8 cellular contexts compared by ENCODE assay signal in the genomic region with DNA sequence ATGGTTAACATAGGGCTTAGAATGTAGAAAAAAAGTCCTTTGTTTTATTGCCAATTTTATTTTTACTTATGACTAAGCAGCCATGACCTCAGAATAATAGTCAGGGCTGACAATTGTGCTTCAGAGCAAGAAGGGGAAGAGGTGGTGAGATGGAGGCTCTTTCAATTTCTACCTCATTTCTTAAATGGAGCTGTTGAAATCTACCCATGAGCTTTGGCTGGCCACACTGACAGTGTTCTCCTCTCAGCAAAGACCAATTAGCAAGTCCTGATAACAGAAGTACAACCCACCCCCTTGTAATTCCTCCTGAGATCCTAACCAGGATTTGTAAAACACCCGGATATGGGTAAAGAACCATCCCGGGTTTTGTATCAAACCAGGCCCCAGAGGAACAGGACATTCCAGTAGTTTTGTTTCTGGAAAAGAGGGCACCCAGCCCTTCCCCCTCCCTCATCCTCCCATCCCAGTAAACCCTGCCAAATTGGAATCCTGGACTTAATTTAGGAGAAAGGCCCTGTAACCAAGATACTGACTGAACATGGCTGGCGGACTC. TPM values are rescaled to one million over a fixed set of nuclear protein-coding genes. Genes with fewer than 3 reads are reported as not detected.
A peak's percentile ranks its signal among the peaks of the same experiment; 100 is the strongest.
DNase-seq lines count a peak whose midpoint lies in the region; ATAC-seq and TF ChIP-seq lines count a peak whose summit lies in the region.

A gene with protein sequence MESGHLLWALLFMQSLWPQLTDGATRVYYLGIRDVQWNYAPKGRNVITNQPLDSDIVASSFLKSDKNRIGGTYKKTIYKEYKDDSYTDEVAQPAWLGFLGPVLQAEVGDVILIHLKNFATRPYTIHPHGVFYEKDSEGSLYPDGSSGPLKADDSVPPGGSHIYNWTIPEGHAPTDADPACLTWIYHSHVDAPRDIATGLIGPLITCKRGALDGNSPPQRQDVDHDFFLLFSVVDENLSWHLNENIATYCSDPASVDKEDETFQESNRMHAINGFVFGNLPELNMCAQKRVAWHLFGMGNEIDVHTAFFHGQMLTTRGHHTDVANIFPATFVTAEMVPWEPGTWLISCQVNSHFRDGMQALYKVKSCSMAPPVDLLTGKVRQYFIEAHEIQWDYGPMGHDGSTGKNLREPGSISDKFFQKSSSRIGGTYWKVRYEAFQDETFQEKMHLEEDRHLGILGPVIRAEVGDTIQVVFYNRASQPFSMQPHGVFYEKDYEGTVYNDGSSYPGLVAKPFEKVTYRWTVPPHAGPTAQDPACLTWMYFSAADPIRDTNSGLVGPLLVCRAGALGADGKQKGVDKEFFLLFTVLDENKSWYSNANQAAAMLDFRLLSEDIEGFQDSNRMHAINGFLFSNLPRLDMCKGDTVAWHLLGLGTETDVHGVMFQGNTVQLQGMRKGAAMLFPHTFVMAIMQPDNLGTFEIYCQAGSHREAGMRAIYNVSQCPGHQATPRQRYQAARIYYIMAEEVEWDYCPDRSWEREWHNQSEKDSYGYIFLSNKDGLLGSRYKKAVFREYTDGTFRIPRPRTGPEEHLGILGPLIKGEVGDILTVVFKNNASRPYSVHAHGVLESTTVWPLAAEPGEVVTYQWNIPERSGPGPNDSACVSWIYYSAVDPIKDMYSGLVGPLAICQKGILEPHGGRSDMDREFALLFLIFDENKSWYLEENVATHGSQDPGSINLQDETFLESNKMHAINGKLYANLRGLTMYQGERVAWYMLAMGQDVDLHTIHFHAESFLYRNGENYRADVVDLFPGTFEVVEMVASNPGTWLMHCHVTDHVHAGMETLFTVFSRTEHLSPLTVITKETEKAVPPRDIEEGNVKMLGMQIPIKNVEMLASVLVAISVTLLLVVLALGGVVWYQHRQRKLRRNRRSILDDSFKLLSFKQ (plus strand): TSS at position 399 of the 553 bp plus-strand sequence. CDS start 6,324 bp downstream, outside the sequence.

- no peak within 1 kb of the TSS for H2BK15ac ChIP-seq in mesenchymal stem cell (ENCODE audit: low read depth, poor library complexity, severe bottlenecking)

- no peaks in the 10 kb centered on the region for H3K4me1 Mint-ChIP-seq in MCF 10A (ENCODE audit: insufficient read depth, unreplicated experiment)
- H3K4me1 Mint-ChIP-seq in brain = no peaks in the 10 kb centered on the region

- no peak within 1 kb of the TSS for H2AFZ ChIP-seq in mesenchymal stem cell (ENCODE audit: low read depth, low read length)

- H3K79me1 ChIP-seq in mesenchymal stem cell (replicated peaks; ENCODE audit: low read length, poor library complexity, severe bottlenecking) = no peaks in the 10 kb centered on the region

- no peaks in the 10 kb centered on the region for H3K36me3 ChIP-seq in breast epithelium
- H3K36me3 ChIP-seq in mesenchymal stem cell (ENCODE audit: control insufficient read depth in 1 of 2, insufficient read depth in 2 of 2, low read depth in 1 of 2, low read length in 2 of 2) = no peaks in the 10 kb centered on the region

- H2BK5ac ChIP-seq in mesenchymal stem cell (ENCODE audit: low read depth, low read length, poor library complexity, severe bottlenecking) = no peak within 1 kb of the TSS

- no peak within 1 kb of the TSS for H3K23ac ChIP-seq in mesenchymal stem cell (ENCODE audit: low read length in 2 of 2)

- H3K27ac ChIP-seq in breast epithelium = peak within 1 kb of the TSS; percentile 55 to 71
- no peak within 1 kb of the TSS for H3K27ac ChIP-seq in mesenchymal stem cell (ENCODE audit: low read length, poor library complexity, severe bottlenecking)

- CTCF ChIA-PET in MCF 10A (lab: Yijun Ruan, JAX) = no interaction called here

- H3K27me3 ChIP-seq in breast epithelium (peaks cover 0 to 23% of the 10 kb centered on the region in 2 donors), mesenchymal stem cell (ENCODE audit: control insufficient read depth in 1 of 2, insufficient read depth in 1 of 2, low read length in 2 of 2) (peaks cover 0 to 4% of the 10 kb centered on the region in 2 experiments)

- TF ChIP-seq CTCF in breast epithelium (IDR thresholded peaks at IDR 0.05) = no peak
- no peak for TF ChIP-seq CTCF in MCF 10A (IDR thresholded peaks at IDR 0.05; ENCODE audit: unreplicated experiment)
- TF ChIP-seq CTCF in brain (conservative IDR thresholded peaks at IDR 0.05) = no peak

- H4K91ac ChIP-seq in mesenchymal stem cell (ENCODE audit: low read length) = no peak within 1 kb of the TSS

- no peak within 1 kb of the TSS for H2BK12ac ChIP-seq in mesenchymal stem cell (ENCODE audit: low read length in 2 of 2)

- DNase-seq in breast epithelium (ENCODE audit: low spot score in 2 of 2) = no peak
- no peak for DNase-seq in MCF 10A (ENCODE audit: unreplicated experiment)
- DNase-seq in mesenchymal stem cell = peak; percentile 48
- no peak for DNase-seq in NCI-H2029 (lab: John Stamatoyannopoulos, UW)

- peak within 1 kb of the TSS; percentile 84 for H3K9ac ChIP-seq in mesenchymal stem cell (ENCODE audit: low read length)

- H3K27me3 Mint-ChIP-seq in MCF 10A (ENCODE audit: insufficient read depth, unreplicated experiment) (no peaks in the 10 kb centered on the region), brain (no peaks in the 10 kb centered on the region)

- H3K4me3 ChIP-seq in breast epithelium (peak within 1 kb of the TSS; percentile 27 to 56 (median 34)), mesenchymal stem cell (ENCODE audit: insufficient read depth in 1 of 2, low read depth in 1 of 2, low read length in 2 of 2) (peak within 1 kb of the TSS; percentile 46 to 81)

- H4K8ac ChIP-seq in mesenchymal stem cell (ENCODE audit: low read length) = no peak within 1 kb of the TSS

- WGBS in mesenchymal stem cell = 23% methylated on average over 2 of the region's 3 CpGs

- H2BK120ac ChIP-seq in mesenchymal stem cell (ENCODE audit: low read depth, low read length) = no peak within 1 kb of the TSS

- no peak within 1 kb of the TSS for H3K14ac ChIP-seq in mesenchymal stem cell (ENCODE audit: low read length in 2 of 2)

- no peak within 1 kb of the TSS for H3K4me2 ChIP-seq in mesenchymal stem cell (ENCODE audit: low read length, poor library complexity, severe bottlenecking)

- H3K36me3 Mint-ChIP-seq in MCF 10A (ENCODE audit: insufficient read depth, unreplicated experiment) (no peaks in the 10 kb centered on the region), brain (no peaks in the 10 kb centered on the region)

- H3K4me1 ChIP-seq in breast epithelium = no peaks in the 10 kb centered on the region
- no peaks in the 10 kb centered on the region for H3K4me1 ChIP-seq in mesenchymal stem cell (ENCODE audit: control insufficient read depth, insufficient read depth, low read depth, low read length)

- peaks cover 7% of the 10 kb centered on the region for H3K9me3 Mint-ChIP-seq in MCF 10A (ENCODE audit: unreplicated experiment)
- H3K9me3 Mint-ChIP-seq in brain = no peaks in the 10 kb centered on the region

- no peak within 1 kb of the TSS for H2AK5ac ChIP-seq in mesenchymal stem cell (ENCODE audit: low read length, severe bottlenecking)

- POLR2A ChIA-PET in MCF 10A (lab: Yijun Ruan, JAX) = no interaction called here

- intact Hi-C loops in breast epithelium (cut with DNase I; ENCODE audit: low total_unique reads) = no loop called here
- intact Hi-C loops in MCF 10A (cut with micrococcal nuclease) = no loop called here

- H3K4ac ChIP-seq in mesenchymal stem cell (ENCODE audit: low read depth in 1 of 2, low read length in 2 of 2) = no peak within 1 kb of the TSS

- no peak within 1 kb of the TSS for H3K18ac ChIP-seq in mesenchymal stem cell (ENCODE audit: low read depth in 1 of 2, low read length in 2 of 2)

- BruUV-seq in MCF 10A (replicated peaks; lab: Mats Ljungman, UMichigan) = no TSS peak

- ATAC-seq in esophagus mucosa (no peak), HG03280 (IDR thresholded peaks at IDR 0.05; ENCODE audit: unreplicated experiment) (no peak), HG03378 (IDR thresholded peaks at IDR 0.05; ENCODE audit: unreplicated experiment) (no peak)

- no peak within 1 kb of the TSS for H3K4me3 Mint-ChIP-seq in MCF 10A (ENCODE audit: unreplicated experiment)
- peak within 1 kb of the TSS; percentile 64 to 93 (median 84) for H3K4me3 Mint-ChIP-seq in brain

- TF ChIP-seq POLR2A in breast epithelium (IDR thresholded peaks at IDR 0.05) = no peak

- H3K9me3 ChIP-seq in breast epithelium (no peaks in the 10 kb centered on the region), mesenchymal stem cell (ENCODE audit: control insufficient read depth, low read length) (no peaks in the 10 kb centered on the region)

- no peak within 1 kb of the TSS for H3K27ac Mint-ChIP-seq in MCF 10A (ENCODE audit: low read depth, unreplicated experiment)
- peak within 1 kb of the TSS in 3 of 5 experiments; percentile 50 to 92 (median 74) for H3K27ac Mint-ChIP-seq in brain

RNA-seq across cellular contexts. Expression of the gene that starts here (rescaled TPM):
- total RNA-seq in breast epithelium (10 to 100 TPM in 2 of 3 donors, 1 to 10 TPM in 1; 8.8 to 13.9 (median 11.1) TPM), MCF 10A (2022) (0.27 and 0.40 TPM in 2 replicates), esophagus mucosa (2.9 TPM)
- 8.1 TPM for polyA plus RNA-seq in brain (ENCODE audit: insufficient read depth, low read depth, low replicate concordance)
- 28.3 TPM for polyA plus RNA-seq in mesenchymal stem cell (2013, experiment 1 of 2)
- 26.6 TPM for polyA plus RNA-seq in mesenchymal stem cell (2013, experiment 2 of 2)
